8 cellular contexts compared by ENCODE assay signal in the genomic region with DNA sequence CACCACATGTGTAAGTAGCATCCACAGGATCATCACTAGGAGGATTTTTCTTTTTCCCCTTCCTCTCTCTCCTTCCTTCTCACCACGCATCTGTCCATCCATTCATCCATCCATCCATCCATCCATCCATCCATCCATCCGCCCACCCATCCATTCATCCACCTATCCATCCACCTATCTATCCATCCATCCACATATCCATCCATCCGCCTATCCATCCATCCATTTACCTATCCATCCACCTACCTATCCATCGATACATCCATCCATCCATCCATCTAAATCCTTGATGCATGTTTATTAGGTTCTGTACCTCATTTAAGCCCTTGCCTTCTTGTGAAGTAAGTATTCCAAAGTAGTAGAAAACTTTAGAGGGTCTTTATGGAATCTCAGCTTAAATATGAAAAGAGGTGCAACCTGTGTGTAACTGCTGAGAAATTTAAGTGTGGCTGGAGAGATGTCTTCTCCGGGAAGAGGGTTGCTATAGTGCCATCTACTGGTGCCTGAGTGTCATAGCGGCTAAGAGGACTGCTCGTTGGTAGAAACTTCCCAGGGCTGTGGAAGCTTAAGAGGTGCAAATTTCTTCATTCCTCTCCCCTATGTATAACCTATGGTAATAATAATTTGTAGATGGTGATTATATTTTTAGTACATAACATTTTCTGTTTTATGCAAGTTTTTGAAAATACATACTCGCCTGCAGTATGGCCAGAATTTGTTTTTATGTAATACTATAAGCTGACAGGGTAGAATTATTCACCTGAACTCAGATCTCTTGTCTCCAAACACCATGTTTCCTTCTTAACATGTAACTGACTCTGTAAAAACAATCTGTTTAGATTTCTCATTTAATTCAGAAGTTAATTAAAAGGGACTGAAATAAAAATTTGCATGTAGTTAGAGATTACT. TPM values are rescaled to one million over a fixed set of nuclear protein-coding genes. Genes with fewer than 3 reads are reported as not detected.
A peak's percentile ranks its signal among the peaks of the same experiment; 100 is the strongest.
DNase-seq lines count a peak whose midpoint lies in the region; ATAC-seq and TF ChIP-seq lines count a peak whose summit lies in the region.

No MANE protein-coding gene starts in this region.

- peaks cover 22% of the 10 kb centered on the region for H3K27me3 Mint-ChIP-seq in Caco-2 (ENCODE audit: insufficient read depth, unreplicated experiment)

- H3K27me3 ChIP-seq in Caco-2 (replicated peaks; ENCODE audit: control insufficient read depth, insufficient read depth, low read length), result no peaks in the 10 kb centered on the region
- peaks cover 3% of the 10 kb centered on the region for H3K27me3 ChIP-seq in osteoblast (ENCODE audit: insufficient read depth, low read length)

- H4K20me1 ChIP-seq in osteoblast (ENCODE audit: insufficient read depth, low read length), result no peaks in the 10 kb centered on the region

- no peak overlapping the region for H3K4me3 Mint-ChIP-seq in Caco-2 (ENCODE audit: unreplicated experiment)

- POLR2A ChIA-PET in Caco-2 (lab: Charles Lee), result no interaction called here

- no peaks in the 10 kb centered on the region for H3K36me3 ChIP-seq in Caco-2 (ENCODE audit: control insufficient read depth, insufficient read depth, low read length)
- no peaks in the 10 kb centered on the region for H3K36me3 ChIP-seq in osteoblast (ENCODE audit: insufficient read depth, low read length)

- H3K27ac ChIP-seq in osteoblast (ENCODE audit: low read depth, low read length), result no peak overlapping the region

- DNase-seq in Caco-2, result peak in 1 of 2 experiments; percentile 56
- peak; percentile 29 for DNase-seq in HFF-Myc (ENCODE audit: extremely low read depth, low read depth)
- peak; percentile 82 for DNase-seq in NCI-H82 (lab: John Stamatoyannopoulos, UW)
- DNase-seq in activated T-cell treated with anti-CD3 and anti-CD28 coated beads, Interleukin-2, amount 50 U/mL, for 48 hours, result peak; percentile 32 to 44
- DNase-seq in fibroblast of villous mesenchyme (ENCODE audit: low read depth), result peak; percentile 65
- peak; percentile 83 for DNase-seq in osteoblast (ENCODE audit: insufficient read length, low spot score, missing footprints)

- no peaks in the 10 kb centered on the region for H3K79me2 ChIP-seq in osteoblast (ENCODE audit: insufficient read depth, low read length)

- no peak overlapping the region for H3K4me2 ChIP-seq in osteoblast (ENCODE audit: insufficient read depth, low read length)

- no peak overlapping the region for H3K4me3 ChIP-seq in Caco-2 (ENCODE audit: low read depth, low read length)
- H3K4me3 ChIP-seq in HFF-Myc (replicated peaks; ENCODE audit: low read depth, low read length), result no peak overlapping the region
- no peak overlapping the region for H3K4me3 ChIP-seq in fibroblast of villous mesenchyme (ENCODE audit: low read depth, low read length)
- H3K4me3 ChIP-seq in osteoblast (ENCODE audit: insufficient read depth, low read length), result no peak overlapping the region

- no peaks in the 10 kb centered on the region for H3K9me3 Mint-ChIP-seq in Caco-2 (ENCODE audit: unreplicated experiment)

- H3K27ac Mint-ChIP-seq in Caco-2 (ENCODE audit: unreplicated experiment), result no peak overlapping the region

- ATAC-seq in GM19351 (IDR thresholded peaks at IDR 0.05; ENCODE audit: unreplicated experiment), result no peak
- no peak for ATAC-seq in GM21360 (IDR thresholded peaks at IDR 0.05; ENCODE audit: unreplicated experiment)

- H3K36me3 Mint-ChIP-seq in Caco-2 (ENCODE audit: insufficient read depth, unreplicated experiment), result no peaks in the 10 kb centered on the region

- intact Hi-C loops in Caco-2 (cut with micrococcal nuclease; ENCODE audit: unreplicated experiment), result no loop called here

- H3K4me1 ChIP-seq in Caco-2 (0 out of 2 replicates have a peak, but pooled peaks cover 5% of the 10 kb centered on the region), osteoblast (ENCODE audit: insufficient read depth, low read length) (no peaks in the 10 kb centered on the region)

- H3K4me1 Mint-ChIP-seq in Caco-2 (ENCODE audit: low read depth, unreplicated experiment), result no peaks in the 10 kb centered on the region

- H3K9me3 ChIP-seq in Caco-2, result no peaks in the 10 kb centered on the region
- no peaks in the 10 kb centered on the region for H3K9me3 ChIP-seq in osteoblast (ENCODE audit: low read depth, low read length)

- CTCF ChIA-PET in Caco-2 (lab: Charles Lee), result interaction anchor here (0.6 to 1.6 kb wide), 8 partner anchors 8 to 1827 kb away, joined by 3 to 10 read pairs (median 3); no protein-coding TSS in a partner anchor

- no peak overlapping the region for H2AFZ ChIP-seq in osteoblast (ENCODE audit: low read length)

- no TSS peak for BruUV-seq in Caco-2 (replicated peaks; lab: Mats Ljungman, UMichigan)

- TF ChIP-seq CTCF in Caco-2 (IDR thresholded peaks at IDR 0.05; ENCODE audit: insufficient read depth in 1 of 2, low read depth in 1 of 2, low read length in 1 of 2, severe bottlenecking in 1 of 2, unreplicated experiment in 1 of 2) (peak; percentile 73 to 90), HFF-Myc (IDR thresholded peaks at IDR 0.05; ENCODE audit: low read depth, low read length, missing control alignments) (peak; percentile 98), fibroblast of villous mesenchyme (IDR thresholded peaks at IDR 0.05; ENCODE audit: insufficient read depth, low read depth, low read length) (peak; percentile 96), osteoblast (IDR thresholded peaks at IDR 0.05; ENCODE audit: extremely low read depth, low read depth, low read length) (peak; percentile 95)

RNA-seq across cellular contexts. Expression of a gene that starts 46.0 kb away (rescaled TPM):
- total RNA-seq in Caco-2 (2022) (0.18 TPM in 1 of 2 replicates, not detected in the other), fibroblast of villous mesenchyme (not detected in 2 replicates), osteoblast (1.5 TPM in 1 of 2 replicates, not detected in the other)
